ENCODE assay signal across 9 cellular contexts in the genomic region with DNA sequence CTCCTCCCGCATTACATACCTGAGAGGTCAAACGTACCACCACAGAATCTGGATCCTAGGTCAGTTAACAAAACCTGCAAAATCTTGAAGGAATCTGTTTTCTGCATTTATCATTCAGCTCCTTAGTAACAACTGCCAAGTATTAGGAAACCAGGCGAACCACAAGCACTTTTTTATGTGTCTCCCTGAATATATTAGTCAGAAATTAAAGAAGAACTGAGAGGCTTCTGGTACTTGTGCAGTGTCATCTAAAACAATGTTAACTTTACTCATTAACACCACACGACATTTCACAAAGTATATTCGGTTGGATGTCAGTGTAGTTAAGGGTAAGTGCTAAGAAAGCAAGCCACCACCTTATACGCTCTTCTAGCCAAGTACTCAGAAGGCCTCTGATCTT. TPM values are rescaled to one million over a fixed set of nuclear protein-coding genes. Genes with fewer than 3 reads are reported as not detected.
A peak's percentile ranks its signal among the peaks of the same experiment; 100 is the strongest.
DNase-seq lines count a peak whose midpoint lies in the region; ATAC-seq, FAIRE-seq and TF ChIP-seq lines count a peak whose summit lies in the region.
"Had no signal": no experiment of that assay in that cellular context is flagged by ENCODE, and none has a peak within 500 bp of the region (broad histone marks: within the 10 kb centered on the region; RNA-seq: fewer than 3 reads in every experiment).

No MANE protein-coding gene starts in this region.

- H3K36me3 ChIP-seq in adipocyte (ENCODE audit: control insufficient read depth, insufficient read depth, low read length, severe bottlenecking) (no peaks in the 10 kb centered on the region), keratinocyte (ENCODE audit: control insufficient read depth in 2 of 2, extremely low read depth in 1 of 2, insufficient read depth in 2 of 2, low read length in 2 of 2) (peaks cover 0 to 2% of the 10 kb centered on the region in 2 experiments)
- H3K36me3 ChIP-seq: heart right ventricle had no signal

- H2AFZ ChIP-seq in keratinocyte (ENCODE audit: control insufficient read depth, low read length), result no peak overlapping the region

- no peak for ATAC-seq in GM18861 (IDR thresholded peaks at IDR 0.05; ENCODE audit: unreplicated experiment)
- ATAC-seq: heart right ventricle had no signal

- H4K20me1 ChIP-seq in keratinocyte (ENCODE audit: control insufficient read depth, extremely low read depth, insufficient read depth, low read length), result peaks cover 15% of the 10 kb centered on the region

- no peaks in the 10 kb centered on the region for H3K27me3 ChIP-seq in adipocyte (replicated peaks; ENCODE audit: control insufficient read depth, insufficient read depth, low read length)
- no peaks in the 10 kb centered on the region for H3K27me3 ChIP-seq in keratinocyte (ENCODE audit: control insufficient read depth, extremely low read depth, insufficient read depth, low read length)
- H3K27me3 ChIP-seq: heart right ventricle had no signal

- DNase-seq in activated naive CD4-positive, alpha-beta T cell treated with anti-CD3 and anti-CD28 coated beads for 36 hours, result no peak
- no peak for DNase-seq in activated naive CD4-positive, alpha-beta T cell (lab: John Stamatoyannopoulos, UW)
- DNase-seq in adipocyte (ENCODE audit: low read depth), result peak; percentile 10
- no peak for DNase-seq in keratinocyte (ENCODE audit: low read depth, low spot score)
- no peak for DNase-seq in type B pancreatic cell (ENCODE audit: extremely low spot score, unreplicated experiment)
- DNase-seq in cerebellum (ENCODE audit: low spot score), result no peak
- no peak for DNase-seq in COLO668 (lab: John Stamatoyannopoulos, UW; ENCODE audit: unreplicated experiment)
- DNase-seq: heart right ventricle had no signal

- CTCF ChIA-PET in activated naive CD4-positive, alpha-beta T cell treated with anti-CD3 and anti-CD28 coated beads for 36 hours (lab: Charles Lee), result interaction anchor here (2.2 kb wide), 1 partner anchor 16 kb away, joined by 6 read pairs; no protein-coding TSS in a partner anchor

- intact Hi-C loops in activated naive CD4-positive, alpha-beta T cell treated with anti-CD3 and anti-CD28 coated beads for 36 hours (cut with micrococcal nuclease), result no loop called here

- peaks cover 69% of the 10 kb centered on the region for H3K4me1 Mint-ChIP-seq in activated naive CD4-positive, alpha-beta T cell treated with anti-CD3 and anti-CD28 coated beads for 36 hours (ENCODE audit: low read depth)
- H3K4me1 Mint-ChIP-seq in type B pancreatic cell (ENCODE audit: unreplicated experiment), result peaks cover 70% of the 10 kb centered on the region

- FAIRE-seq in keratinocyte (lab: Jason Lieb, UNC), result no peak

- peaks cover 72% of the 10 kb centered on the region for H3K79me2 ChIP-seq in keratinocyte (ENCODE audit: control insufficient read depth, insufficient read depth, low read length)

- peak overlapping the region; percentile 95 for H3K4me3 Mint-ChIP-seq in activated naive CD4-positive, alpha-beta T cell treated with anti-CD3 and anti-CD28 coated beads for 36 hours
- H3K4me3 Mint-ChIP-seq in type B pancreatic cell, result peak overlapping the region; percentile 100

- peak overlapping the region; percentile 95 for H3K27ac ChIP-seq in keratinocyte (ENCODE audit: control insufficient read depth, insufficient read depth, low read length)

- dilution Hi-C loops in keratinocyte (cut with MboI; ENCODE audit: extremely low pct_ligation_motif_present, low sequenced_read_pairs), result no loop called here

- peak overlapping the region; percentile 100 for H3K4me2 ChIP-seq in keratinocyte (ENCODE audit: control insufficient read depth, extremely low read depth, insufficient read depth, low read depth, low read length)

- peak overlapping the region; percentile 98 for H3K27ac Mint-ChIP-seq in activated naive CD4-positive, alpha-beta T cell treated with anti-CD3 and anti-CD28 coated beads for 36 hours
- H3K27ac Mint-ChIP-seq in type B pancreatic cell, result peak overlapping the region; percentile 97

- TF ChIP-seq CTCF in keratinocyte (optimal IDR thresholded peaks at IDR 0.05 in 1 of 3, IDR thresholded peaks at IDR 0.05 in 1 of 3, conservative IDR thresholded peaks at IDR 0.05 in 1 of 3; ENCODE audit: extremely low read depth in 1 of 3, insufficient read depth in 2 of 3, low read length in 3 of 3) (no peak), type B pancreatic cell (conservative IDR thresholded peaks at IDR 0.05) (no peak)

- H3K9me1 ChIP-seq in keratinocyte (ENCODE audit: control insufficient read depth, extremely low read depth, insufficient read depth, low read length), result peaks cover 3% of the 10 kb centered on the region

- H3K27me3 Mint-ChIP-seq in activated naive CD4-positive, alpha-beta T cell treated with anti-CD3 and anti-CD28 coated beads for 36 hours (ENCODE audit: low read depth), result no peaks in the 10 kb centered on the region
- H3K27me3 Mint-ChIP-seq in type B pancreatic cell, result no peaks in the 10 kb centered on the region

- H3K4me3 ChIP-seq in adipocyte (ENCODE audit: low read length) (peak overlapping the region; percentile 96), keratinocyte (ENCODE audit: control insufficient read depth in 2 of 3, extremely low read depth in 1 of 3, insufficient read depth in 2 of 3, low read depth in 1 of 3, low read length in 3 of 3) (peak overlapping the region; percentile 92 to 94 (median 92))

- H3K9ac ChIP-seq in adipocyte (ENCODE audit: low read length), result no peak overlapping the region
- H3K9ac ChIP-seq in keratinocyte (ENCODE audit: control insufficient read depth, extremely low read depth, insufficient read depth, low read length), result peak overlapping the region; percentile 97

- peaks cover 33% of the 10 kb centered on the region for H3K4me1 ChIP-seq in adipocyte (ENCODE audit: control insufficient read depth, insufficient read depth, low read length)
- H3K4me1 ChIP-seq in keratinocyte (ENCODE audit: control insufficient read depth, extremely low read depth, insufficient read depth, low read length), result peaks cover 72% of the 10 kb centered on the region

- H3K36me3 Mint-ChIP-seq in activated naive CD4-positive, alpha-beta T cell treated with anti-CD3 and anti-CD28 coated beads for 36 hours (ENCODE audit: low read depth), result peaks cover 45% of the 10 kb centered on the region
- peaks cover 22% of the 10 kb centered on the region for H3K36me3 Mint-ChIP-seq in type B pancreatic cell

- H3K9me3 ChIP-seq in adipocyte (ENCODE audit: control insufficient read depth, low read length) (no peaks in the 10 kb centered on the region), keratinocyte (ENCODE audit: control insufficient read depth, low read depth, low read length) (no peaks in the 10 kb centered on the region)
- H3K9me3 ChIP-seq: heart right ventricle had no signal

- H3K9me3 Mint-ChIP-seq in activated naive CD4-positive, alpha-beta T cell treated with anti-CD3 and anti-CD28 coated beads for 36 hours, result no peaks in the 10 kb centered on the region
- no peaks in the 10 kb centered on the region for H3K9me3 Mint-ChIP-seq in type B pancreatic cell

RNA-seq across cellular contexts. Expression of a gene that starts 2.5 kb away (rescaled TPM):
- 10 to 100 TPM; 43.1 to 44.9 TPM for total RNA-seq in activated naive CD4-positive, alpha-beta T cell treated with anti-CD3 and anti-CD28 coated beads for 36 hours
- 33.1 to 46.5 TPM (median 34.8 TPM) in 3 replicates for polyA plus RNA-seq in keratinocyte
- polyA plus RNA-seq in keratinocyte (2011; ENCODE audit: low read depth), result 16.9 TPM
- 35.8 and 62.9 TPM in 2 replicates for polyA plus RNA-seq in keratinocyte (2011; cell fraction: cytosol; rRNA removed)
- 28.2 and 30.2 TPM in 2 replicates for polyA plus RNA-seq in keratinocyte (2011; cell fraction: nucleus; rRNA removed)
- 28.0 and 31.4 TPM in 2 replicates for polyA plus RNA-seq in keratinocyte (2012; ENCODE audit: low replicate concordance)
- 25.4 to 88.4 TPM (median 64.0 TPM) in 3 replicates for polyA minus RNA-seq in keratinocyte
- 70.2 TPM for polyA minus RNA-seq in keratinocyte (2011; cell fraction: cytosol; rRNA and poly(A)+ RNA removed)
- 33.1 and 66.2 TPM in 2 replicates for polyA minus RNA-seq in keratinocyte (2011; cell fraction: nucleus; rRNA and poly(A)+ RNA removed)
- total RNA-seq in type B pancreatic cell (ENCODE audit: low replicate concordance), result 55.4 and 75.1 TPM in 2 replicates
- 35.4 TPM for total RNA-seq in cerebellum
